In genomic region chr4:149993030-149993429, GRCh38 we compare ENCODE assay signal across 27 cellular contexts.
DNase-seq lines count a peak whose midpoint lies in the region; ATAC-seq and TF ChIP-seq lines count a peak whose summit lies in the region.
"Had no signal": no experiment of that assay in that cellular context is flagged by ENCODE, and none has a peak within 500 bp of the region (broad histone marks: within the 10 kb centered on the region; RNA-seq: fewer than 3 reads in every experiment).

No MANE protein-coding gene starts in this region.

- ATAC-seq in activated naive CD8-positive, alpha-beta T cell treated with anti-CD3 and anti-CD28 coated beads, Interleukin-2, amount 50 U/mL, for 24 hours: peak; percentile 43
- peak; percentile 85 for ATAC-seq in stimulated activated effector memory CD8-positive, alpha-beta T cell treated with anti-CD3 and anti-CD28 coated beads, Interleukin-12 subunit alpha, Interleukin-12 subunit beta, amount 100 ng/mL, for 72 hours
- no peak for ATAC-seq in GM21825 (IDR thresholded peaks at IDR 0.05; ENCODE audit: unreplicated experiment)
- ATAC-seq: lower lobe of right lung, right lobe of liver had no signal

- H3K36me3 Mint-ChIP-seq in activated naive CD8-positive, alpha-beta T cell treated with anti-CD3 and anti-CD28 coated beads, Interleukin-2, amount 50 U/mL, for 24 hours (ENCODE audit: low read depth): no peaks in the 10 kb centered on the region
- no peaks in the 10 kb centered on the region for H3K36me3 Mint-ChIP-seq in activated naive CD8-positive, alpha-beta T cell treated with anti-CD3 and anti-CD28 coated beads for 36 hours
- H3K36me3 Mint-ChIP-seq in stimulated activated effector memory CD8-positive, alpha-beta T cell treated with anti-CD3 and anti-CD28 coated beads, Interleukin-12 subunit alpha, Interleukin-12 subunit beta, amount 100 ng/mL, for 72 hours: no peaks in the 10 kb centered on the region

- H3K4me1 ChIP-seq in A673 (ENCODE audit: insufficient read depth, low read length, poor library complexity, severe bottlenecking): peaks cover 18% of the 10 kb centered on the region
- H3K4me1 ChIP-seq: lower lobe of right lung, tibial artery had no signal

- H3K27ac ChIP-seq in A673 (ENCODE audit: low read depth, low read length, poor library complexity, severe bottlenecking): no peak overlapping the region
- H3K27ac ChIP-seq: lower lobe of right lung, right lobe of liver, tibial artery, VCaP had no signal

- BruUV-seq in A673 (replicated peaks; lab: Mats Ljungman, UMichigan): no TSS peak

- H3K9me3 ChIP-seq in A673 (ENCODE audit: low read depth, low read length, poor library complexity, severe bottlenecking): no peaks in the 10 kb centered on the region
- H3K9me3 ChIP-seq: lower lobe of right lung, right lobe of liver, SK-N-SH, tibial artery had no signal

- H3K4me3 Mint-ChIP-seq in activated naive CD8-positive, alpha-beta T cell treated with anti-CD3 and anti-CD28 coated beads, Interleukin-2, amount 50 U/mL, for 24 hours: no peak overlapping the region
- H3K4me3 Mint-ChIP-seq in activated naive CD8-positive, alpha-beta T cell treated with anti-CD3 and anti-CD28 coated beads for 36 hours: no peak overlapping the region
- no peak overlapping the region for H3K4me3 Mint-ChIP-seq in stimulated activated effector memory CD8-positive, alpha-beta T cell treated with anti-CD3 and anti-CD28 coated beads, Interleukin-12 subunit alpha, Interleukin-12 subunit beta, amount 100 ng/mL, for 72 hours
- H3K4me3 Mint-ChIP-seq: dendritic cell treated with granulocyte-macrophage colony-stimulating factor and Interleukin-4, amounts not matched to agents 40 ng/mL and 50 ng/mL, for 4 days; neural crest cell; stimulated activated naive CD8-positive, alpha-beta T cell treated with anti-CD3 and anti-CD28 coated beads, Interleukin-15, Interleukin-2, amounts not matched to agents 100 ng/mL and 50 ng/mL, for 24 hours; T-helper 2 cell treated with Interferon-gamma antibody and Interleukin-4, amounts not matched to agents 5 μg/mL and 100 μg/mL, for 36 hours had no signal

- H3K36me3 ChIP-seq in A673 (ENCODE audit: insufficient read depth, low read length, poor library complexity, severe bottlenecking): no peaks in the 10 kb centered on the region
- H3K36me3 ChIP-seq: lower lobe of right lung, right lobe of liver, tibial artery had no signal

- POLR2A ChIA-PET in A673 (lab: Charles Lee; ENCODE audit: low non-redundant PET): interaction anchor here (0.6 kb wide), 1 partner anchor 107 kb away, joined by 3 read pairs; no protein-coding TSS in a partner anchor

- no peaks in the 10 kb centered on the region for H3K27me3 ChIP-seq in A673 (replicated peaks; ENCODE audit: insufficient read depth, low read depth, low read length, poor library complexity)
- H3K27me3 ChIP-seq: right lobe of liver, tibial artery had no signal

- no peaks in the 10 kb centered on the region for H3K4me1 Mint-ChIP-seq in activated naive CD8-positive, alpha-beta T cell treated with anti-CD3 and anti-CD28 coated beads, Interleukin-2, amount 50 U/mL, for 24 hours
- H3K4me1 Mint-ChIP-seq in activated naive CD8-positive, alpha-beta T cell treated with anti-CD3 and anti-CD28 coated beads for 36 hours: no peaks in the 10 kb centered on the region
- H3K4me1 Mint-ChIP-seq in stimulated activated effector memory CD8-positive, alpha-beta T cell treated with anti-CD3 and anti-CD28 coated beads, Interleukin-12 subunit alpha, Interleukin-12 subunit beta, amount 100 ng/mL, for 72 hours: no peaks in the 10 kb centered on the region

- no peak for TF ChIP-seq CTCF in astrocyte of the spinal cord (IDR thresholded peaks at IDR 0.05; ENCODE audit: low read depth, low read length)
- TF ChIP-seq CTCF in A673 (conservative IDR thresholded peaks at IDR 0.05; ENCODE audit: low read depth, low read length): no peak

- CTCF ChIA-PET in A673 (lab: Charles Lee): no interaction called here

- intact Hi-C loops in A673 (cut with micrococcal nuclease; ENCODE audit: unreplicated experiment): no loop called here

- H3K9me3 Mint-ChIP-seq in activated naive CD8-positive, alpha-beta T cell treated with anti-CD3 and anti-CD28 coated beads, Interleukin-2, amount 50 U/mL, for 24 hours: no peaks in the 10 kb centered on the region
- H3K9me3 Mint-ChIP-seq in activated naive CD8-positive, alpha-beta T cell treated with anti-CD3 and anti-CD28 coated beads for 36 hours: no peaks in the 10 kb centered on the region
- H3K9me3 Mint-ChIP-seq in stimulated activated effector memory CD8-positive, alpha-beta T cell treated with anti-CD3 and anti-CD28 coated beads, Interleukin-12 subunit alpha, Interleukin-12 subunit beta, amount 100 ng/mL, for 72 hours: no peaks in the 10 kb centered on the region
- H3K9me3 Mint-ChIP-seq: dendritic cell treated with granulocyte-macrophage colony-stimulating factor and Interleukin-4, amounts not matched to agents 40 ng/mL and 50 ng/mL, for 4 days; stimulated activated naive CD8-positive, alpha-beta T cell treated with anti-CD3 and anti-CD28 coated beads, Interleukin-15, Interleukin-2, amounts not matched to agents 100 ng/mL and 50 ng/mL, for 24 hours; T-helper 2 cell treated with Interferon-gamma antibody and Interleukin-4, amounts not matched to agents 5 μg/mL and 100 μg/mL, for 36 hours had no signal

- in situ Hi-C loops in astrocyte of the spinal cord (cut with HindIII; ENCODE audit: low sequenced_read_pairs): no loop called here

- no peak overlapping the region for H3K27ac Mint-ChIP-seq in activated naive CD8-positive, alpha-beta T cell treated with anti-CD3 and anti-CD28 coated beads, Interleukin-2, amount 50 U/mL, for 24 hours
- no peak overlapping the region for H3K27ac Mint-ChIP-seq in activated naive CD8-positive, alpha-beta T cell treated with anti-CD3 and anti-CD28 coated beads for 36 hours
- H3K27ac Mint-ChIP-seq in stimulated activated effector memory CD8-positive, alpha-beta T cell treated with anti-CD3 and anti-CD28 coated beads, Interleukin-12 subunit alpha, Interleukin-12 subunit beta, amount 100 ng/mL, for 72 hours: no peak overlapping the region
- H3K27ac Mint-ChIP-seq: dendritic cell treated with granulocyte-macrophage colony-stimulating factor and Interleukin-4, amounts not matched to agents 40 ng/mL and 50 ng/mL, for 4 days; stimulated activated naive CD8-positive, alpha-beta T cell treated with anti-CD3 and anti-CD28 coated beads, Interleukin-15, Interleukin-2, amounts not matched to agents 100 ng/mL and 50 ng/mL, for 24 hours; T-helper 2 cell treated with Interferon-gamma antibody and Interleukin-4, amounts not matched to agents 5 μg/mL and 100 μg/mL, for 36 hours had no signal

- H3K4me3 ChIP-seq in astrocyte of the spinal cord (ENCODE audit: low read depth, low read length) (no peak overlapping the region), A673 (ENCODE audit: low read depth, low read length, poor library complexity, severe bottlenecking) (no peak overlapping the region)
- H3K4me3 ChIP-seq: lower lobe of right lung, right lobe of liver, tibial artery had no signal

- peaks cover 2% of the 10 kb centered on the region for H3K27me3 Mint-ChIP-seq in activated naive CD8-positive, alpha-beta T cell treated with anti-CD3 and anti-CD28 coated beads, Interleukin-2, amount 50 U/mL, for 24 hours
- H3K27me3 Mint-ChIP-seq in activated naive CD8-positive, alpha-beta T cell treated with anti-CD3 and anti-CD28 coated beads for 36 hours: peaks cover 6% of the 10 kb centered on the region
- H3K27me3 Mint-ChIP-seq: dendritic cell treated with granulocyte-macrophage colony-stimulating factor and Interleukin-4, amounts not matched to agents 40 ng/mL and 50 ng/mL, for 4 days; stimulated activated naive CD8-positive, alpha-beta T cell treated with anti-CD3 and anti-CD28 coated beads, Interleukin-15, Interleukin-2, amounts not matched to agents 100 ng/mL and 50 ng/mL, for 24 hours had no signal

- DNase-seq in activated naive CD8-positive, alpha-beta T cell treated with anti-CD3 and anti-CD28 coated beads, Interleukin-2, amount 50 U/mL, for 24 hours: no peak
- no peak for DNase-seq in activated naive CD8-positive, alpha-beta T cell treated with anti-CD3 and anti-CD28 coated beads for 36 hours
- DNase-seq in M059J (ENCODE audit: low read depth): peak; percentile 54
- DNase-seq in astrocyte of the spinal cord (ENCODE audit: low read depth, low spot score): peak; percentile 61
- no peak for DNase-seq in stimulated activated effector memory CD8-positive, alpha-beta T cell treated with anti-CD3 and anti-CD28 coated beads, Interleukin-12 subunit alpha, Interleukin-12 subunit beta, amount 100 ng/mL, for 72 hours (ENCODE audit: low spot score in 2 of 2)
- DNase-seq in hepatic stellate cell (ENCODE audit: low spot score): no peak
- no peak for DNase-seq in A673 (ENCODE audit: low spot score)
- DNase-seq: activated CD4-positive, alpha-beta T cell treated with anti-CD3 and anti-CD28 coated beads, Interleukin-2, amount 50 U/mL, for 4 hours; activated naive CD4-positive, alpha-beta T cell; amygdala; C1 segment of cervical spinal cord; GOT3; kidney; lower lobe of right lung; NCI-H1048; NCI-H187; NCI-H526 treated with DMSO at 0.1 percent for 48 hours; posterior cingulate gyrus; right lobe of liver; SK-N-SH; tibial artery had no signal

Comparison
In these comparisons a context has a peak if more than half of its experiments do, and no peak if none do; other contexts are left out.
1. DNase-seq: peak in M059J (single experiment) and astrocyte of the spinal cord (single experiment); none in activated naive CD8-positive, alpha-beta T cell treated with anti-CD3 and anti-CD28 coated beads, Interleukin-2, amount 50 U/mL, for 24 hours (single experiment), activated naive CD8-positive, alpha-beta T cell treated with anti-CD3 and anti-CD28 coated beads for 36 hours (single experiment), stimulated activated effector memory CD8-positive, alpha-beta T cell treated with anti-CD3 and anti-CD28 coated beads, Interleukin-12 subunit alpha, Interleukin-12 subunit beta, amount 100 ng/mL, for 72 hours (0 of 2), hepatic stellate cell (single experiment) and A673 (single experiment).